Comparison of ENCODE assay signal across 8 cellular contexts in the genomic region with DNA sequence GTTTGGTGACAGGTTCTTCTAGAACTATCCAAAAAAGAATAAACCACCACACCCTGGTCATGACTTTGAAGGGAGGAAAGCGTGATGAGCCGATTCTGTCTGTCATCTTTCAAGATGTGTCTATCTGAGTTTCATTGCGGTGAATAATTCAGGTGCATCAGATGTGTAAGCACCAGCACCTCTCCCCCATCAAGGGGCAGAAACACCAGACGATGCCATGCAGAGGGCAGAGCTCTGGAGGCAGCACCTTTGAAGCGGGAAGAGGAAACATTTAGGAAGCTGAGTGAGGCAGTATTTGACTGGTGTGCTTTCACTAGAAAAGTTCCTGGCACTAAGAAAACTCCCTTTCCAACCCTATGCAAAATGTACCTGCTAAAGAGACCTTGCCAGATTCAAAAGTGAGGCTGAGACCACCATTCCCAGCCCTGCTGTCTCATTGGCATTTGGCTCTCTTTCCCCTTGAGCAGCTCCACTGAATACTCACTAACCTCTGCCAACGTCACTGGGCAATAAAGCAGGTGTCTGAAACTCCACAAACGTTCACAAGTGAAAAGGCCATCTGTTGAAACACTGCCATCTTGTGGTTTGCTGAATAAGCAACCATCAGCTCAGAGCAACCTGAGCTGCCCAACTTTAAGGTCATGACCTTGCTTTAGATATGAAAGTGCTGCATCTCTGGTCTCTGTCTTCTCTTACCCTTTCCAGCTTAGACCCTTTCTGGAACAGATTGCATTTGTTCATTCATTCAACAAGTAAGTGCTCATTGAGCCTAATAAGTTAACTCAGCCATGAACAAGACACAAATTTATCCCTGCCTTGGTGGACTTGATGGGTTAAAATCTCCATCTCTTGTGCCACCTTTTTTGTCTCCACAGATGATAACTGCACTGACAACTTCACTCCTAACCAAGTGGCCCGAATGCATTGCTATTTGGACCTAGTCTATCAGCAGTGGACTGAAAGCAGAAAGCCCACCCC.
DNase-seq lines count a peak whose midpoint lies in the region; ATAC-seq and TF ChIP-seq lines count a peak whose summit lies in the region.

No MANE protein-coding gene starts in this region.

- intact Hi-C loops in A673 (cut with micrococcal nuclease; ENCODE audit: unreplicated experiment) (loop anchor here (1.0 to 2.0 kb wide), 2 partner anchors 131 to 317 kb away; no protein-coding TSS in a partner anchor), HCT116 (cut with micrococcal nuclease) (loop anchor here (1.0 to 10.0 kb wide), 4 partner anchors 131 to 1539 kb away; no protein-coding TSS in a partner anchor), dorsolateral prefrontal cortex (cut with DNase I) (loop anchor here (2.0 to 10.0 kb wide), 4 partner anchors 131 to 317 kb away; no protein-coding TSS in a partner anchor)

- DNase-seq in A673 (ENCODE audit: low spot score) (peak; percentile 54), HCT116 (ENCODE audit: low read depth, low spot score) (peak; percentile 47), LoVo (ENCODE audit: low spot score) (peak; percentile 53), dorsolateral prefrontal cortex (peak in 1 of 10 donors; percentile 34), mesendoderm (peak; percentile 78)
- DNase-seq in effector CD8-positive, alpha-beta T cell (lab: John Stamatoyannopoulos, UW), result no peak

- no peak for TF ChIP-seq POLR2A in HCT116 (IDR thresholded peaks at IDR 0.05; ENCODE audit: borderline replicate concordance, extremely low read depth, insufficient read depth, insufficient read length)

- peak; percentile 63 for TF ChIP-seq RAD21 in HCT116 (IDR thresholded peaks at IDR 0.05; ENCODE audit: low read depth)

- BruUV-seq in A673 (replicated peaks; lab: Mats Ljungman, UMichigan) (no TSS peak), HCT116 (replicated peaks; lab: Mats Ljungman, UMichigan) (no TSS peak)

- H3K9ac ChIP-seq in HCT116 (ENCODE audit: low read length), result no peak overlapping the region
- H3K9ac ChIP-seq in OCI-LY1 (ENCODE audit: low read length), result no peak overlapping the region
- no peak overlapping the region for H3K9ac ChIP-seq in mesendoderm (ENCODE audit: low read length)

- peak; percentile 80 for TF ChIP-seq CTCF in A673 (conservative IDR thresholded peaks at IDR 0.05; ENCODE audit: low read depth, low read length)
- peak; percentile 78 for TF ChIP-seq CTCF in GM12872 (IDR thresholded peaks at IDR 0.05; ENCODE audit: insufficient read depth, low read depth, low read length)
- TF ChIP-seq CTCF in HCT116 (IDR thresholded peaks at IDR 0.05 in 2 of 3, conservative IDR thresholded peaks at IDR 0.05 in 1 of 3; ENCODE audit: borderline replicate concordance in 1 of 3, insufficient read depth in 1 of 3, low read depth in 2 of 3, low read length in 2 of 3), result peak; percentile 49 to 69 (median 68); a peak in 5 of 6 replicates
- TF ChIP-seq CTCF in OCI-LY1 (IDR thresholded peaks at IDR 0.05; ENCODE audit: low read length), result peak; percentile 70
- TF ChIP-seq CTCF in dorsolateral prefrontal cortex (IDR thresholded peaks at IDR 0.05 in 54 of 56, conservative IDR thresholded peaks at IDR 0.05 in 2 of 56; ENCODE audit: low read depth in 1 of 56, partially characterized antibody in 56 of 56), result peak; percentile 43 to 80 (median 69)

- no peak overlapping the region for H4K5ac ChIP-seq in mesendoderm (ENCODE audit: low read length)

- no peak overlapping the region for H2AFZ ChIP-seq in HCT116 (ENCODE audit: low read depth, low read length, poor library complexity, severe bottlenecking)
- no peak overlapping the region for H2AFZ ChIP-seq in OCI-LY1 (ENCODE audit: low read length)

- RAD21 ChIA-PET in HCT116 (lab: Charles Lee; ENCODE audit: low non-redundant PET in 1 of 2, low total read pairs in 2 of 2, uncharacterized antibody in 2 of 2, unreplicated experiment in 2 of 2), result interaction anchor here in 1 of 2 experiments (0.6 kb wide), 1 partner anchor 318 kb away, joined by 3 read pairs; no protein-coding TSS in a partner anchor

- H4K20me1 ChIP-seq in HCT116 (ENCODE audit: insufficient read depth), result no peaks in the 10 kb centered on the region
- no peaks in the 10 kb centered on the region for H4K20me1 ChIP-seq in OCI-LY1 (ENCODE audit: insufficient read depth, low read length)

- no peak overlapping the region for H2BK5ac ChIP-seq in mesendoderm (ENCODE audit: low read length)

- no peak overlapping the region for H4K8ac ChIP-seq in mesendoderm (ENCODE audit: low read depth, low read length)

- H3K56ac ChIP-seq in mesendoderm (ENCODE audit: low read length), result no peak overlapping the region

- no peak overlapping the region for H2BK15ac ChIP-seq in mesendoderm (replicated peaks; ENCODE audit: low read depth)

- no CpG with 5 or more reads among the region's 8 CpGs for WGBS in mesendoderm (ENCODE audit: extremely low coverage, insufficient coverage, low lambda C conversion rate)

- no peaks in the 10 kb centered on the region for H3F3A ChIP-seq in OCI-LY1 (ENCODE audit: insufficient read depth, low read length)

- H2BK120ac ChIP-seq in mesendoderm (ENCODE audit: low read depth, low read length), result no peak overlapping the region

- H3K9me2 ChIP-seq in HCT116 (ENCODE audit: insufficient read depth) (no peaks in the 10 kb centered on the region), OCI-LY1 (ENCODE audit: low read depth, low read length) (no peaks in the 10 kb centered on the region)

- H2AK5ac ChIP-seq in mesendoderm (ENCODE audit: low read length), result no peak overlapping the region

- no peak overlapping the region for H3K4me3 ChIP-seq in A673 (ENCODE audit: low read depth, low read length, poor library complexity, severe bottlenecking)
- H3K4me3 ChIP-seq in HCT116 (replicated peaks in 1 of 2; ENCODE audit: low read depth in 1 of 2, low read length in 2 of 2), result no peak overlapping the region
- no peak overlapping the region for H3K4me3 ChIP-seq in OCI-LY1 (ENCODE audit: low read depth, low read length, poor library complexity, severe bottlenecking)
- no peak overlapping the region for H3K4me3 ChIP-seq in dorsolateral prefrontal cortex
- H3K4me3 ChIP-seq in mesendoderm (ENCODE audit: low read length), result no peak overlapping the region

- H3K79me2 ChIP-seq in HCT116 (ENCODE audit: insufficient read depth, low read length) (no peaks in the 10 kb centered on the region), OCI-LY1 (ENCODE audit: insufficient read depth, low read length) (no peaks in the 10 kb centered on the region), mesendoderm (ENCODE audit: control insufficient read depth, insufficient read depth, low read length) (no peaks in the 10 kb centered on the region)

- H3K36me3 ChIP-seq in A673 (ENCODE audit: insufficient read depth, low read length, poor library complexity, severe bottlenecking) (no peaks in the 10 kb centered on the region), HCT116 (ENCODE audit: control insufficient read depth in 1 of 2, insufficient read depth in 2 of 2, low read length in 2 of 2) (no peaks in the 10 kb centered on the region), OCI-LY1 (ENCODE audit: insufficient read depth, low read length) (no peaks in the 10 kb centered on the region), mesendoderm (ENCODE audit: control insufficient read depth, insufficient read depth, low read length) (no peaks in the 10 kb centered on the region)

- no peak overlapping the region for H3K4me2 ChIP-seq in HCT116 (ENCODE audit: low read length)
- H3K4me2 ChIP-seq in OCI-LY1 (ENCODE audit: low read length), result no peak overlapping the region
- no peak overlapping the region for H3K4me2 ChIP-seq in mesendoderm (ENCODE audit: low read length)

- no peak overlapping the region for H3K23ac ChIP-seq in mesendoderm (ENCODE audit: low read length)

- ATAC-seq in HCT116, result peak; percentile 82

- H3K4me1 ChIP-seq in A673 (ENCODE audit: insufficient read depth, low read length, poor library complexity, severe bottlenecking) (no peaks in the 10 kb centered on the region), HCT116 (ENCODE audit: control insufficient read depth in 1 of 2, insufficient read depth in 2 of 2, low read length in 2 of 2) (peaks cover 0 to 5% of the 10 kb centered on the region in 2 experiments; a peak in 1 of 4 replicates), OCI-LY1 (ENCODE audit: insufficient read depth, low read length, severe bottlenecking) (no peaks in the 10 kb centered on the region), mesendoderm (ENCODE audit: control insufficient read depth, low read depth, low read length) (no peaks in the 10 kb centered on the region)

- H3K9me3 ChIP-seq in A673 (ENCODE audit: low read depth, low read length, poor library complexity, severe bottlenecking) (no peaks in the 10 kb centered on the region), HCT116 (ENCODE audit: control insufficient read depth in 1 of 2, insufficient read depth in 1 of 2, low read depth in 1 of 2, low read length in 2 of 2) (no peaks in the 10 kb centered on the region), OCI-LY1 (ENCODE audit: low read length) (no peaks in the 10 kb centered on the region)

- H3K27ac ChIP-seq in A673 (ENCODE audit: low read depth, low read length, poor library complexity, severe bottlenecking) (no peak overlapping the region), HCT116 (ENCODE audit: low read depth, low read length) (no peak overlapping the region), OCI-LY1 (ENCODE audit: low read depth, low read length, poor library complexity, severe bottlenecking) (no peak overlapping the region), dorsolateral prefrontal cortex (no peak overlapping the region), mesendoderm (ENCODE audit: low read depth, low read length) (no peak overlapping the region)

- CTCF ChIA-PET in A673 (lab: Charles Lee) (interaction anchor here (0.6 to 1.4 kb wide), 4 partner anchors 15 to 317 kb away, joined by 3 to 5 read pairs (median 5); no protein-coding TSS in a partner anchor), HCT116 (lab: Charles Lee) (interaction anchor here (0.6 to 2.0 kb wide), 6 partner anchors 10 to 317 kb away, joined by 3 to 9 read pairs (median 4); no protein-coding TSS in a partner anchor)

- no peak overlapping the region for H3K4ac ChIP-seq in mesendoderm (ENCODE audit: low read depth, low read length)

- POLR2A ChIA-PET in A673 (lab: Charles Lee; ENCODE audit: low non-redundant PET), result no interaction called here
- POLR2A ChIA-PET in HCT116 (lab: Charles Lee), result no interaction called here

- no peak overlapping the region for H3K18ac ChIP-seq in mesendoderm (ENCODE audit: low read length)

- H3K27me3 ChIP-seq in A673 (replicated peaks; ENCODE audit: insufficient read depth, low read depth, low read length, poor library complexity), result peaks cover 4% of the 10 kb centered on the region
- peaks cover 30% of the 10 kb centered on the region for H3K27me3 ChIP-seq in HCT116 (ENCODE audit: insufficient read depth, low read length)
- no peaks in the 10 kb centered on the region for H3K27me3 ChIP-seq in OCI-LY1 (ENCODE audit: insufficient read depth, low read length)
- H3K27me3 ChIP-seq in dorsolateral prefrontal cortex, result no peaks in the 10 kb centered on the region
- no peaks in the 10 kb centered on the region for H3K27me3 ChIP-seq in mesendoderm (ENCODE audit: insufficient read depth, low read length, poor library complexity)

- no peaks in the 10 kb centered on the region for H3K79me1 ChIP-seq in mesendoderm (ENCODE audit: low read length)

TF ChIP-seq in HCT116, 20 proteins besides CTCF, POLR2A, EP300 and RAD21 (continues in another document):
- no peak for TF ChIP-seq ZFX (IDR thresholded peaks at IDR 0.05)
- no peak for TF ChIP-seq SIN3A (IDR thresholded peaks at IDR 0.05; ENCODE audit: low read depth)
- no peak for TF ChIP-seq EZH2 (IDR thresholded peaks at IDR 0.05)
